Comparison of ENCODE assay signal across 12 cellular contexts in genomic region chr2:143171817-143172216, GRCh38. TPM values are rescaled to one million over a fixed set of nuclear protein-coding genes. Genes with fewer than 3 reads are reported as not detected.
DNase-seq lines count a peak whose midpoint lies in the region; ATAC-seq and TF ChIP-seq lines count a peak whose summit lies in the region.
"Had no signal": no experiment of that assay in that cellular context is flagged by ENCODE, and none has a peak within 500 bp of the region (broad histone marks: within the 10 kb centered on the region; RNA-seq: fewer than 3 reads in every experiment).

No MANE protein-coding gene starts in this region.

- H3K36me3 Mint-ChIP-seq in glutamatergic neuron (ENCODE audit: unreplicated experiment) = no peaks in the 10 kb centered on the region

- peaks cover 4% of the 10 kb centered on the region for H3K4me1 Mint-ChIP-seq in glutamatergic neuron (ENCODE audit: low read depth, unreplicated experiment)

- no peaks in the 10 kb centered on the region for H3K27me3 Mint-ChIP-seq in glutamatergic neuron (ENCODE audit: unreplicated experiment)

- TF ChIP-seq CTCF in AG10803 (conservative IDR thresholded peaks at IDR 0.05; ENCODE audit: low read length) = peak; percentile 39
- peak; percentile 15; the same call in 1 of the 2 replicates for TF ChIP-seq CTCF in WI38 (IDR thresholded peaks at IDR 0.05; ENCODE audit: low read depth, low read length)
- no peak for TF ChIP-seq CTCF in glutamatergic neuron (IDR thresholded peaks at IDR 0.05; ENCODE audit: partially characterized antibody, unreplicated experiment)

- H3K4me3 Mint-ChIP-seq in glutamatergic neuron (ENCODE audit: unreplicated experiment) = no peak overlapping the region
- H3K4me3 Mint-ChIP-seq: stimulated activated effector memory CD8-positive, alpha-beta T cell treated with anti-CD3 and anti-CD28 coated beads, Interleukin-12 subunit alpha, Interleukin-12 subunit beta, amount 100 ng/mL, for 72 hours had no signal

- H3K27ac Mint-ChIP-seq in glutamatergic neuron (ENCODE audit: unreplicated experiment) = no peak overlapping the region
- H3K27ac Mint-ChIP-seq: stimulated activated effector memory CD8-positive, alpha-beta T cell treated with anti-CD3 and anti-CD28 coated beads, Interleukin-12 subunit alpha, Interleukin-12 subunit beta, amount 100 ng/mL, for 72 hours had no signal

- peaks cover 1% of the 10 kb centered on the region for H3K9me3 Mint-ChIP-seq in glutamatergic neuron (ENCODE audit: unreplicated experiment)
- H3K9me3 Mint-ChIP-seq: stimulated activated effector memory CD8-positive, alpha-beta T cell treated with anti-CD3 and anti-CD28 coated beads, Interleukin-12 subunit alpha, Interleukin-12 subunit beta, amount 100 ng/mL, for 72 hours had no signal

- no peak for ATAC-seq in esophagus mucosa
- ATAC-seq: heart left ventricle; stimulated activated effector memory CD8-positive, alpha-beta T cell treated with anti-CD3 and anti-CD28 coated beads, Interleukin-12 subunit alpha, Interleukin-12 subunit beta, amount 100 ng/mL, for 72 hours had no signal

- no peak overlapping the region for H3K4me3 ChIP-seq in AG10803 (ENCODE audit: low read length)
- H3K4me3 ChIP-seq in WI38 (ENCODE audit: low read depth, low read length) = no peak overlapping the region
- H3K4me3 ChIP-seq: heart left ventricle had no signal

- DNase-seq in AG10803 (ENCODE audit: low read depth) = peak; percentile 9
- peak; percentile 26 for DNase-seq in HCEC 1CT
- peak; percentile 16 for DNase-seq in kidney glomerular epithelial cell (lab: John Stamatoyannopoulos, UW)
- DNase-seq in C1 segment of cervical spinal cord (lab: John Stamatoyannopoulos, UW) = no peak
- no peak for DNase-seq in OCI-M2 (lab: John Stamatoyannopoulos, UW; ENCODE audit: unreplicated experiment)
- no peak for DNase-seq in glutamatergic neuron
- DNase-seq: heart left ventricle, T-helper 2 cell had no signal

RNA-seq across cellular contexts. Expression of gene ARHGAP15, which starts 42.6 kb away (rescaled TPM):
- not detected for total RNA-seq in glutamatergic neuron (ENCODE audit: unreplicated experiment)
- total RNA-seq in esophagus mucosa = 2.6 TPM
- total RNA-seq: pulmonary artery endothelial cell had no signal

Comparison
In these comparisons a context has a peak if more than half of its experiments do, and no peak if none do; other contexts are left out.
1. DNase-seq: peak in AG10803 (single experiment), HCEC 1CT (single experiment) and kidney glomerular epithelial cell (single experiment); none in C1 segment of cervical spinal cord (0 of 14), OCI-M2 (single experiment) and glutamatergic neuron (single experiment).